10 cellular contexts compared by ENCODE assay signal in the genomic region with DNA sequence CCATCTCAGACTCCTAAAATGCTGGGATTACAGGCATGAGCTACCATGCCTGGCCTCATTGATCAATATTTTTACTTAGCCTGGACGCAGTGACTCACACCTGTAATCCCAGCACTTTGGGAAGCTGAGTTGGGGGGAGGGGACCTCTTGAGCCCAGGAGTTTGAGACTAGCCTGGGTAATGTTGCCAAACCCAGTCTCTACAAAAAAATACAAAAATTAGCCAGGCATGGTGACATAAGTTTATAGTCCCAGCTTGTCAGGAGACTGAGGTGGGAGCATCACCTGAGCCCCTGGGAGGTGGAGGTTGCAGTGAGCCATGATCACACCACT. TPM values are rescaled to one million over a fixed set of nuclear protein-coding genes. Genes with fewer than 3 reads are reported as not detected.
DNase-seq lines count a peak whose midpoint lies in the region; ATAC-seq and TF ChIP-seq lines count a peak whose summit lies in the region.
"Had no signal": no experiment of that assay in that cellular context is flagged by ENCODE, and none has a peak within 500 bp of the region (broad histone marks: within the 10 kb centered on the region; RNA-seq: fewer than 3 reads in every experiment).

No MANE protein-coding gene starts in this region.

- no peaks in the 10 kb centered on the region for H3K9me3 ChIP-seq in RWPE2 (ENCODE audit: severe bottlenecking)

- no peak for DNase-seq in activated T-cell treated with anti-CD3 and anti-CD28 coated beads, Interleukin-2, amount 50 U/mL, for 72 hours
- DNase-seq in activated T-cell treated with anti-CD3 and anti-CD28 coated beads for 4 hours = no peak
- DNase-seq in RWPE2 (ENCODE audit: low spot score) = no peak
- no peak for DNase-seq in fibroblast of villous mesenchyme (ENCODE audit: low read depth)
- DNase-seq in NCI-H748 (lab: John Stamatoyannopoulos, UW; ENCODE audit: unreplicated experiment) = no peak
- no peak for DNase-seq in ureter (ENCODE audit: low spot score)
- DNase-seq in omental fat pad (ENCODE audit: low spot score) = no peak
- DNase-seq: H7 had no signal

- peaks cover 33% of the 10 kb centered on the region for H3K36me3 ChIP-seq in RWPE2 (ENCODE audit: low read depth)

- H3K4me3 Mint-ChIP-seq in activated T-cell treated with anti-CD3 and anti-CD28 coated beads, Interleukin-2, amount 50 U/mL, for 72 hours = peak overlapping the region; percentile 98 to 99
- H3K4me3 Mint-ChIP-seq in stimulated activated memory B cell treated with anti-CD40 and anti-IgM and Interleukin-4, amounts not matched to agents 10 μg/mL and 1 μg/mL and 100 μg/mL, for 72 hours = peak overlapping the region; percentile 92
- H3K4me3 Mint-ChIP-seq: CD14-positive monocyte had no signal

- peak overlapping the region; percentile 71 for H3K27ac ChIP-seq in RWPE2 (ENCODE audit: poor library complexity, severe bottlenecking)

- H3K4me1 ChIP-seq in RWPE2 (ENCODE audit: insufficient read depth, poor library complexity, severe bottlenecking) = peaks cover 10% of the 10 kb centered on the region

- peak overlapping the region; percentile 78 for H3K27ac Mint-ChIP-seq in activated T-cell treated with anti-CD3 and anti-CD28 coated beads, Interleukin-2, amount 50 U/mL, for 72 hours
- H3K27ac Mint-ChIP-seq in stimulated activated memory B cell treated with anti-CD40 and anti-IgM and Interleukin-4, amounts not matched to agents 10 μg/mL and 1 μg/mL and 100 μg/mL, for 72 hours = no peak overlapping the region

- H3K36me3 Mint-ChIP-seq in activated T-cell treated with anti-CD3 and anti-CD28 coated beads, Interleukin-2, amount 50 U/mL, for 72 hours (ENCODE audit: insufficient read depth in 2 of 2) = peaks cover 19 to 42% of the 10 kb centered on the region in 2 donors
- peaks cover 24% of the 10 kb centered on the region for H3K36me3 Mint-ChIP-seq in stimulated activated memory B cell treated with anti-CD40 and anti-IgM and Interleukin-4, amounts not matched to agents 10 μg/mL and 1 μg/mL and 100 μg/mL, for 72 hours

- peaks cover 66% of the 10 kb centered on the region for H3K4me1 Mint-ChIP-seq in activated T-cell treated with anti-CD3 and anti-CD28 coated beads, Interleukin-2, amount 50 U/mL, for 72 hours (ENCODE audit: low read depth)
- peaks cover 66% of the 10 kb centered on the region for H3K4me1 Mint-ChIP-seq in stimulated activated memory B cell treated with anti-CD40 and anti-IgM and Interleukin-4, amounts not matched to agents 10 μg/mL and 1 μg/mL and 100 μg/mL, for 72 hours

- H3K27me3 Mint-ChIP-seq in activated T-cell treated with anti-CD3 and anti-CD28 coated beads, Interleukin-2, amount 50 U/mL, for 72 hours (ENCODE audit: low read depth) = no peaks in the 10 kb centered on the region
- H3K27me3 Mint-ChIP-seq in stimulated activated memory B cell treated with anti-CD40 and anti-IgM and Interleukin-4, amounts not matched to agents 10 μg/mL and 1 μg/mL and 100 μg/mL, for 72 hours = no peaks in the 10 kb centered on the region

- peaks cover 2 to 3% of the 10 kb centered on the region in 2 donors for H3K9me3 Mint-ChIP-seq in activated T-cell treated with anti-CD3 and anti-CD28 coated beads, Interleukin-2, amount 50 U/mL, for 72 hours
- H3K9me3 Mint-ChIP-seq in stimulated activated memory B cell treated with anti-CD40 and anti-IgM and Interleukin-4, amounts not matched to agents 10 μg/mL and 1 μg/mL and 100 μg/mL, for 72 hours = no peaks in the 10 kb centered on the region

- no peak for ATAC-seq in activated T-cell treated with anti-CD3 and anti-CD28 coated beads, Interleukin-2, amount 50 U/mL, for 72 hours (replicated peaks in 1 of 2)
- ATAC-seq in RWPE2 (ENCODE audit: low read depth) (no peak), omental fat pad (ENCODE audit: low FRiP score) (no peak)
- no peak for ATAC-seq in stimulated activated memory B cell treated with anti-CD40 and anti-IgM and Interleukin-4, amounts not matched to agents 10 μg/mL and 1 μg/mL and 100 μg/mL, for 72 hours

- TF ChIP-seq CTCF in RWPE2 (IDR thresholded peaks at IDR 0.05; ENCODE audit: poor library complexity, severe bottlenecking) (no peak), fibroblast of villous mesenchyme (IDR thresholded peaks at IDR 0.05; ENCODE audit: insufficient read depth, low read depth, low read length) (no peak), omental fat pad (IDR thresholded peaks at IDR 0.05) (no peak)

- H3K4me3 ChIP-seq in RWPE2 (ENCODE audit: severe bottlenecking) = no peak overlapping the region
- peak overlapping the region; percentile 96 for H3K4me3 ChIP-seq in fibroblast of villous mesenchyme (ENCODE audit: low read depth, low read length)

- no peaks in the 10 kb centered on the region for H3K27me3 ChIP-seq in RWPE2 (ENCODE audit: insufficient read depth, poor library complexity, severe bottlenecking)

RNA-seq across cellular contexts. Expression of a gene that starts 1.9 kb away (rescaled TPM):
- total RNA-seq in activated T-cell treated with anti-CD3 and anti-CD28 coated beads, Interleukin-2, amount 50 U/mL, for 72 hours = 100 to 1,000 TPM; 232 to 254 TPM
- total RNA-seq in fibroblast of villous mesenchyme (155 and 160 TPM in 2 replicates), ureter (56.9 TPM), omental fat pad (10 to 100 TPM; 36.5 to 50.7 (median 49.2) TPM)

RNA-seq across cellular contexts. Expression of a gene that starts 18.9 kb away (rescaled TPM):
- 10 to 100 TPM; 76.0 to 84.0 TPM for total RNA-seq in activated T-cell treated with anti-CD3 and anti-CD28 coated beads, Interleukin-2, amount 50 U/mL, for 72 hours
- 16.0 and 16.8 TPM in 2 replicates for total RNA-seq in fibroblast of villous mesenchyme
- 55.1 TPM for total RNA-seq in ureter
- 10 to 100 TPM; 13.1 to 20.9 (median 18.0) TPM for total RNA-seq in omental fat pad
